ENCODE assay signal across 13 cellular contexts in the genomic region with DNA sequence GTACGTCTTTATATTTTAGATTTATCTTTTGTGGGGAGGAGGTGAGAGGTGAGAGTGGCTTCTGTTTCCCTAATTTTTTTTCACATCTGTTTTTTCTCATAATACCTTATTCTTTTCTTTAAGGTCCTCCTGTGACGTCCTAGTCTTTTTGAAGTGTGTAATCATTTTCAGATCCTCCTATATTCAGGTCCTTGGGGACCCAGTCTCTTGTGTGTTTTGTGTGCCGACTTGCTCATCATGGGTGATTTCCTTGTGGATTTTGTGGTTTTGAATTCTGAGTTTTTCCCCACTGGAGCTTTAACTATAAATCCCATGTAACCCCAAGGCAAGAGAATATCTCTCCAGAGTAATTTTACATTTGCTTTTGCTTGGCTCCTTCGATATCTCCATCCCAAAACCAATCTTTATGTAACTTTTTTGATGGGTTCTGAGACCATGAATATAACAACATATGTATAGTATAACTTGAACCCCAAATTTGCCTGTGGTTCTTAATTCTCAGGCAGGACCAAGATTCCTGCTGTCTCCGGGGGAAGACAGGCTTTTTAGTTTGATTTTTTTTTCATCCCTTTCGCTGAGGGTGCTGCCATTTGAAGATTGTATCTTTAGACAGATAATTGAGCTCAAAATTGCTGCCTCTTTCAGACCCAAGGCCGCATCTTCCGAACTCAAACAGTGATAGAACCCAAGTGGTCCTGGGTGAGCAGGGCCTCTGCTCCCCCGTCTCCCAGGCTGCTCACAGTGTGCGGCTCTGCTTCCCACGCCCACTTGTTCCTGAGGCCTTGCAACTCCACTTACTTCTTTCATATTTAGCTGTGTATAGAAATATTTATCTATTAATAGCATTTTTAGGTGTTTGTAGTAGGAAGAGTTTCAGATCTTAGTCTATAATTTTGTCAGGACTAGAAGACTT. TPM values are rescaled to one million over a fixed set of nuclear protein-coding genes. Genes with fewer than 3 reads are reported as not detected.
DNase-seq lines count a peak whose midpoint lies in the region; ATAC-seq and TF ChIP-seq lines count a peak whose summit lies in the region.
"Had no signal": no experiment of that assay in that cellular context is flagged by ENCODE, and none has a peak within 500 bp of the region (broad histone marks: within the 10 kb centered on the region; RNA-seq: fewer than 3 reads in every experiment).

No MANE protein-coding gene starts in this region.

- TF ChIP-seq CTCF in foreskin fibroblast (IDR thresholded peaks at IDR 0.05; ENCODE audit: low read depth, low read length), result no peak
- no peak for TF ChIP-seq CTCF in coronary artery (IDR thresholded peaks at IDR 0.05)

- ATAC-seq in GM18861 (IDR thresholded peaks at IDR 0.05; ENCODE audit: unreplicated experiment) (peak; percentile 53), HG02981 (IDR thresholded peaks at IDR 0.05; ENCODE audit: unreplicated experiment) (peak; percentile 38)
- no peak for ATAC-seq in activated T-helper 17 cell treated with anti-CD3 and anti-CD28 coated beads, Interleukin-2, amount 50 U/mL, for 72 hours (replicated peaks)

- H3K36me3 Mint-ChIP-seq in activated T-helper 17 cell treated with anti-CD3 and anti-CD28 coated beads, Interleukin-2, amount 50 U/mL, for 72 hours (ENCODE audit: low read depth), result peaks cover 60% of the 10 kb centered on the region

- DNase-seq in foreskin fibroblast (no peak), NOMO-1 treated with DMSO at 0.1 percent for 48 hours (lab: John Stamatoyannopoulos, UW; ENCODE audit: unreplicated experiment) (no peak), coronary artery (ENCODE audit: low spot score) (no peak)
- no peak for DNase-seq in stimulated activated CD4-positive, alpha-beta T cell treated with anti-CD3 and anti-CD28 coated beads, Interleukin-4, amount 100 ng/mL, for 1 hour
- DNase-seq: activated CD4-positive, alpha-beta T cell treated with anti-CD3 and anti-CD28 coated beads for 48 hours; KG1; NCI-H510A; stimulated activated CD4-positive, alpha-beta T cell treated with anti-CD3 and anti-CD28 coated beads, Interleukin-15, amount 100 ng/mL, for 24 hours had no signal

- H3K9ac ChIP-seq in BLaER1, result no peak overlapping the region
- H3K9ac ChIP-seq: neural progenitor cell had no signal

- H4K20me1 ChIP-seq in BLaER1, result peaks cover 27% of the 10 kb centered on the region

- H3K27ac ChIP-seq in BLaER1 (no peak overlapping the region), coronary artery (no peak overlapping the region)
- H3K27ac ChIP-seq: neural progenitor cell had no signal

- H3K4me3 Mint-ChIP-seq in activated T-helper 17 cell treated with anti-CD3 and anti-CD28 coated beads, Interleukin-2, amount 50 U/mL, for 72 hours, result peak overlapping the region; percentile 81
- H3K4me3 Mint-ChIP-seq: neural progenitor cell had no signal

- no peaks in the 10 kb centered on the region for H3K9me3 Mint-ChIP-seq in activated T-helper 17 cell treated with anti-CD3 and anti-CD28 coated beads, Interleukin-2, amount 50 U/mL, for 72 hours
- H3K9me3 Mint-ChIP-seq: neural progenitor cell had no signal

- no peaks in the 10 kb centered on the region for H3K27me3 Mint-ChIP-seq in activated T-helper 17 cell treated with anti-CD3 and anti-CD28 coated beads, Interleukin-2, amount 50 U/mL, for 72 hours

- peak overlapping the region; percentile 74 for H3K27ac Mint-ChIP-seq in activated T-helper 17 cell treated with anti-CD3 and anti-CD28 coated beads, Interleukin-2, amount 50 U/mL, for 72 hours
- H3K27ac Mint-ChIP-seq: neural progenitor cell had no signal

- no peaks in the 10 kb centered on the region for H3K27me3 ChIP-seq in BLaER1
- H3K27me3 ChIP-seq: neural progenitor cell had no signal

- no peak overlapping the region for H3K4me3 ChIP-seq in BLaER1
- no peak overlapping the region for H3K4me3 ChIP-seq in foreskin fibroblast (ENCODE audit: low read depth in 1 of 2, low read length in 2 of 2)
- no peak overlapping the region for H3K4me3 ChIP-seq in coronary artery
- H3K4me3 ChIP-seq: neural progenitor cell had no signal

- H3K4me2 ChIP-seq in BLaER1, result peak overlapping the region; percentile 23; the same call in 1 of the 2 replicates
- H3K4me2 ChIP-seq: neural progenitor cell had no signal

- H3K4me1 ChIP-seq in BLaER1, result peaks cover 10% of the 10 kb centered on the region
- H3K4me1 ChIP-seq: neural progenitor cell had no signal

- peaks cover 79% of the 10 kb centered on the region for H3K4me1 Mint-ChIP-seq in activated T-helper 17 cell treated with anti-CD3 and anti-CD28 coated beads, Interleukin-2, amount 50 U/mL, for 72 hours
- H3K4me1 Mint-ChIP-seq: neural progenitor cell had no signal

- H3K36me3 ChIP-seq in BLaER1, result peaks cover 69% of the 10 kb centered on the region

- H3K9me3 ChIP-seq in BLaER1, result no peaks in the 10 kb centered on the region

RNA-seq across cellular contexts. Expression of a gene that starts 59.1 kb away (rescaled TPM):
- total RNA-seq in activated T-helper 17 cell treated with anti-CD3 and anti-CD28 coated beads, Interleukin-2, amount 50 U/mL, for 72 hours, result 10 to 100 TPM; 92.4 to 95.1 TPM
